1 cellular context compared by ENCODE assay signal in genomic region chr15:82985688-82986441, GRCh38.
TF ChIP-seq lines count a peak whose summit lies in the region.

TSS of gene RAMAC (plus strand) at chr15:82986210. CDS start at chr15:82989019, 2,809 bp downstream.

TF ChIP-seq in HepG2, 621 proteins besides CTCF, POLR2A, EP300 and RAD21 (continued from another document and continues in another):
- TF ChIP-seq TSC22D2 (CRISPR knock-in tag; IDR thresholded peaks at IDR 0.05; ENCODE audit: borderline replicate concordance) (peak; percentile 87), SRY (CRISPR knock-in tag; IDR thresholded peaks at IDR 0.05) (peak; percentile 95), GATA4 (IDR thresholded peaks at IDR 0.05; ENCODE audit: borderline replicate concordance, low read depth) (no peak), ZBTB20 (CRISPR knock-in tag; IDR thresholded peaks at IDR 0.05; ENCODE audit: borderline replicate concordance, low read depth) (no peak), ZSCAN5A (CRISPR knock-in tag; IDR thresholded peaks at IDR 0.05; ENCODE audit: borderline replicate concordance) (no peak), ZNF350 (CRISPR knock-in tag; IDR thresholded peaks at IDR 0.05; ENCODE audit: borderline replicate concordance, low read depth) (peak; percentile 90), ZFP36L1 (CRISPR knock-in tag; IDR thresholded peaks at IDR 0.05) (no peak), ZNF160 (CRISPR knock-in tag; IDR thresholded peaks at IDR 0.05) (peak; percentile 32; the same call in 1 of the 2 replicates), HOXA9 (CRISPR knock-in tag; IDR thresholded peaks at IDR 0.05; ENCODE audit: borderline replicate concordance) (peak; percentile 68; the same call in 1 of the 2 replicates), HOXA3 (CRISPR knock-in tag; IDR thresholded peaks at IDR 0.05) (0 out of 2 replicates have a peak, but pooled peaks have one; percentile 53), BRCA1 (CRISPR knock-in tag; IDR thresholded peaks at IDR 0.05) (0 out of 2 replicates have a peak, but pooled peaks have one; percentile 69), ZNF557 (CRISPR knock-in tag; IDR thresholded peaks at IDR 0.05) (no peak), RCOR2 (CRISPR knock-in tag; IDR thresholded peaks at IDR 0.05) (no peak), ZNF891 (CRISPR knock-in tag; IDR thresholded peaks at IDR 0.05) (peak; percentile 96), KLF15 (CRISPR knock-in tag; IDR thresholded peaks at IDR 0.05; ENCODE audit: borderline replicate concordance) (peak; percentile 79; the same call in 1 of the 2 replicates), ZFX (CRISPR knock-in tag; IDR thresholded peaks at IDR 0.05; ENCODE audit: low read depth) (peak; percentile 64; the same call in 1 of the 2 replicates), TCF12 (IDR thresholded peaks at IDR 0.05) (no peak), TCF12 (CRISPR knock-in tag; IDR thresholded peaks at IDR 0.05) (no peak), ZNF232 (CRISPR knock-in tag; IDR thresholded peaks at IDR 0.05; ENCODE audit: borderline replicate concordance) (peak; percentile 91; the same call in 1 of the 2 replicates), ZNF432 (CRISPR knock-in tag; IDR thresholded peaks at IDR 0.05; ENCODE audit: borderline replicate concordance) (no peak), HINFP (CRISPR knock-in tag; IDR thresholded peaks at IDR 0.05; ENCODE audit: low read depth) (peak; percentile 87), ZNF777 (CRISPR knock-in tag; IDR thresholded peaks at IDR 0.05) (peak; percentile 77), ZNF724P (CRISPR knock-in tag; IDR thresholded peaks at IDR 0.05; ENCODE audit: borderline replicate concordance) (peak; percentile 65; the same call in 1 of the 2 replicates), ZNF142 (CRISPR knock-in tag; IDR thresholded peaks at IDR 0.05) (peak; percentile 59; the same call in 1 of the 2 replicates), ZNF138 (CRISPR knock-in tag; IDR thresholded peaks at IDR 0.05; ENCODE audit: low read depth) (0 out of 2 replicates have a peak, but pooled peaks have one; percentile 47), CHD2 (IDR thresholded peaks at IDR 0.05; ENCODE audit: low read depth, low read length) (peak; percentile 92), ZSCAN30 (CRISPR knock-in tag; IDR thresholded peaks at IDR 0.05) (peak; percentile 68; the same call in 1 of the 2 replicates), YEATS2 (CRISPR knock-in tag; IDR thresholded peaks at IDR 0.05; ENCODE audit: borderline replicate concordance) (peak; percentile 91; the same call in 1 of the 2 replicates), PBX3 (CRISPR knock-in tag; IDR thresholded peaks at IDR 0.05; ENCODE audit: borderline replicate concordance) (no peak; the same call in 1 of the 2 replicates), PHF21A (CRISPR knock-in tag; IDR thresholded peaks at IDR 0.05) (peak; percentile 63; the same call in 1 of the 2 replicates), AGO2 (optimal IDR thresholded peaks at IDR 0.05; ENCODE audit: low read depth, low read length) (peak; percentile 47), ZNF562 (CRISPR knock-in tag; IDR thresholded peaks at IDR 0.05; ENCODE audit: borderline replicate concordance) (peak; percentile 86; the same call in 1 of the 2 replicates), EED (CRISPR knock-in tag; IDR thresholded peaks at IDR 0.05) (0 out of 2 replicates have a peak, but pooled peaks have one; percentile 54), ZNF670 (CRISPR knock-in tag; IDR thresholded peaks at IDR 0.05; ENCODE audit: borderline replicate concordance) (0 out of 2 replicates have a peak, but pooled peaks have one; percentile 32), ZNF75D (CRISPR knock-in tag; IDR thresholded peaks at IDR 0.05; ENCODE audit: borderline replicate concordance) (0 out of 2 replicates have a peak, but pooled peaks have one; percentile 16), ZNF414 (CRISPR knock-in tag; IDR thresholded peaks at IDR 0.05) (peak; percentile 46; the same call in 1 of the 2 replicates), MXD3 (CRISPR knock-in tag; IDR thresholded peaks at IDR 0.05) (peak; percentile 95), FOXP4 (CRISPR knock-in tag; IDR thresholded peaks at IDR 0.05) (peak; percentile 25; the same call in 1 of the 2 replicates), RBFOX2 (IDR thresholded peaks at IDR 0.05; ENCODE audit: low read depth, low read length) (peak; percentile 62), MXD1 (CRISPR knock-in tag; IDR thresholded peaks at IDR 0.05) (peak; percentile 91), NAIF1 (CRISPR knock-in tag; IDR thresholded peaks at IDR 0.05; ENCODE audit: borderline replicate concordance) (0 out of 2 replicates have a peak, but pooled peaks have one; percentile 67), ZNF441 (CRISPR knock-in tag; IDR thresholded peaks at IDR 0.05; ENCODE audit: borderline replicate concordance) (peak; percentile 85), TEF (CRISPR knock-in tag; IDR thresholded peaks at IDR 0.05) (peak; percentile 71; the same call in 1 of the 2 replicates), ELK4 (CRISPR knock-in tag; IDR thresholded peaks at IDR 0.05; ENCODE audit: borderline replicate concordance) (no peak), MXD4 (CRISPR knock-in tag; IDR thresholded peaks at IDR 0.05) (peak; percentile 93; the same call in 1 of the 2 replicates), SNAI1 (CRISPR knock-in tag; IDR thresholded peaks at IDR 0.05; ENCODE audit: borderline replicate concordance) (0 out of 2 replicates have a peak, but pooled peaks have one; percentile 50), ZNF580 (CRISPR knock-in tag; IDR thresholded peaks at IDR 0.05; ENCODE audit: borderline replicate concordance, low read depth) (peak; percentile 86; the same call in 1 of the 2 replicates), ZNF607 (CRISPR knock-in tag; IDR thresholded peaks at IDR 0.05; ENCODE audit: borderline replicate concordance) (peak; percentile 87; the same call in 1 of the 2 replicates), HHEX (CRISPR knock-in tag; IDR thresholded peaks at IDR 0.05) (no peak), ZIK1 (CRISPR knock-in tag; IDR thresholded peaks at IDR 0.05; ENCODE audit: borderline replicate concordance, low read depth) (peak; percentile 63; the same call in 1 of the 2 replicates)
